In the genomic region with DNA sequence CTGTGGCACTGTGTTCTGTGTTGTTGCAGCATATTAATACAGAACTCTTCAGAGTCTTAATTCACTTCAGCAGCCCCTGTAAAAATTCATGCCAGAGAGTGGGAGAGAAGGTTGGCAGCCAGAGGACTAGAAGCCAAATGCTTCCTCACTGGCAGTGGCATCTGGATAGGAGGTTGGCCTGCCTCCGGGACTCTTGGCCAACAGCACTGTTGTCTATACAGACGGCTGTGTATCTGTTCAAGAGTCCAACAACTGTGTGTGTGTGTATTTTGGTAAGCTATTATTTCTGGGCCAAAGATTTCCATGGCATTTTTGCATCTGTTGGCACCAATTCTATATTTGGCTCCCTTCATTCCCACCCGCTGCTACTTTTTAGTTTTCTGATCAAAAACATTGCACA, we compare ENCODE assay signal across 13 cellular contexts.
"Had no signal": no experiment of that assay in that cellular context is flagged by ENCODE, and none has a peak within 500 bp of the region (broad histone marks: within the 10 kb centered on the region; RNA-seq: fewer than 3 reads in every experiment).

No MANE protein-coding gene starts in this region.

- DNase-seq: activated B cell treated with CpG ODN at 0.5 μM for 24 hours; activated CD4-positive, alpha-beta T cell treated with anti-CD3 and anti-CD28 coated beads, Interleukin-2, amount 10 ng/mL, durations not matched to agents 24 days and 14 days; activated naive CD4-positive, alpha-beta T cell treated with anti-CD3 and anti-CD28 coated beads for 36 hours; body of pancreas; mucosa of descending colon; naive thymus-derived CD8-positive, alpha-beta T cell; stimulated activated CD4-positive, alpha-beta T cell treated with anti-CD3 and anti-CD28 coated beads, Interleukin-12 subunit alpha, Interleukin-12 subunit beta, amount 100 ng/mL, for 4 hours; stimulated activated naive CD4-positive, alpha-beta T cell; T-helper 17 cell had no signal

- H3K4me3 ChIP-seq: body of pancreas, lung, mucosa of descending colon, prostate gland, suprapubic skin had no signal

- H3K27me3 ChIP-seq: body of pancreas, neutrophil, suprapubic skin had no signal

- H3K9me3 ChIP-seq: body of pancreas, mucosa of descending colon, neutrophil, prostate gland, suprapubic skin had no signal

- H3K27ac ChIP-seq: body of pancreas, neutrophil, prostate gland, suprapubic skin had no signal

- H3K4me1 ChIP-seq: body of pancreas, prostate gland, suprapubic skin had no signal

- H3K36me3 ChIP-seq: neutrophil, prostate gland, suprapubic skin had no signal
